ENCODE assay signal across 32 cellular contexts in the genomic region with DNA sequence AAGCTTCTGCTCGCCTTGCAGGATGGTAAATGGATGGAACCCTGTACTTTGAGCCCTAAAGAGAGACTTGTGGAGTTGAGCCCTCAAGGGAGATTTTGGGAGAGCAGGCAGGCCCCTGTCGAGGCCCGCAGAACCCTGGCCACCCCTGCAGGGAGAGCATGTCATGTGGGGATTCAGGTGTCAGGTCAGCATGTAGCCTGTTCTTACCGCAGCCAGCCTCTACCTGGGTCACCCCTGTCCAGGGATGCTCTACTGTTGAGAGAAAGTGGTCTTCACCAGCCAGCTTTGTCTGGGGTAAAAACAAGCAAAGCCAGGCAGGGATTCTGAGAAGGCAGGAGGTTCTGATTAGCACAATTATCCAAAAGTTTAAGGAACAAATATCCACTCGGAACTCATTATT. TPM values are rescaled to one million over a fixed set of nuclear protein-coding genes. Genes with fewer than 3 reads are reported as not detected.
DNase-seq lines count a peak whose midpoint lies in the region; ATAC-seq and TF ChIP-seq lines count a peak whose summit lies in the region.
"Had no signal": no experiment of that assay in that cellular context is flagged by ENCODE, and none has a peak within 500 bp of the region (broad histone marks: within the 10 kb centered on the region; RNA-seq: fewer than 3 reads in every experiment).

No MANE protein-coding gene starts in this region.

- intact Hi-C loops in esophagus muscularis mucosa (cut with DNase I) = no loop called here

- TF ChIP-seq CTCF in esophagus muscularis mucosa (IDR thresholded peaks at IDR 0.05) = no peak

- ATAC-seq in T-helper 17 cell = no peak
- ATAC-seq: A549; CD8-positive, alpha-beta T cell had no signal

- H3K27ac ChIP-seq in esophagus muscularis mucosa (replicated peaks in 1 of 4) = no peak overlapping the region
- H3K27ac ChIP-seq: 22Rv1; A549; BLaER1; BLaER1 treated with 17β-estradiol and CSF1 and Interleukin-3, amounts not matched to agents 10 nM and 100 nM; C4-2B had no signal

- no peak for TF ChIP-seq EP300 in esophagus muscularis mucosa (IDR thresholded peaks at IDR 0.05)

- no peaks in the 10 kb centered on the region for H3K36me3 Mint-ChIP-seq in T-helper 17 cell (ENCODE audit: low read depth)
- H3K36me3 Mint-ChIP-seq: CD14-positive monocyte; CD4-positive, alpha-beta memory T cell; CD4-positive, CD25-positive, alpha-beta regulatory T cell; CD8-positive, alpha-beta T cell had no signal

- H3K4me1 ChIP-seq in esophagus muscularis mucosa = no peaks in the 10 kb centered on the region
- H3K4me1 ChIP-seq: A549; BE2C; BLaER1; BLaER1 treated with 17β-estradiol and CSF1 and Interleukin-3, amounts not matched to agents 10 nM and 100 nM; Caco-2 had no signal

- no peaks in the 10 kb centered on the region for H3K36me3 ChIP-seq in esophagus muscularis mucosa
- H3K36me3 ChIP-seq: BE2C, BLaER1 had no signal

- peaks cover 2% of the 10 kb centered on the region for H3K4me1 Mint-ChIP-seq in T-helper 17 cell
- H3K4me1 Mint-ChIP-seq: B cell; CD14-positive monocyte; CD4-positive, alpha-beta memory T cell; CD4-positive, CD25-positive, alpha-beta regulatory T cell; CD8-positive, alpha-beta memory T cell had no signal

- no peak overlapping the region for H3K4me3 ChIP-seq in esophagus muscularis mucosa
- H3K4me3 ChIP-seq: A549; BLaER1; BLaER1 treated with 17β-estradiol and CSF1 and Interleukin-3, amounts not matched to agents 10 nM and 100 nM had no signal

- DNase-seq in esophagus muscularis mucosa (ENCODE audit: extremely low spot score) (peak; percentile 81), T-helper 17 cell (no peak)
- DNase-seq: 8988T; ACHN; AML-193; BE2C; C1 segment of cervical spinal cord; Caco-2; Calu3; CD4-positive, alpha-beta memory T cell; CD4-positive, alpha-beta T cell; CD4-positive, CD25-positive, alpha-beta regulatory T cell; CD8-positive, alpha-beta memory T cell; CD8-positive, alpha-beta T cell; COR-L47; DMS 273 treated with DMSO at 0.1 percent for 48 hours; DMS153; DMS53; DMS79; DMS79 treated with DMSO at 0.1 percent for 48 hours; DND-41; EL had no signal

- 87% methylated on average over 5 of the region's 5 CpGs for WGBS in esophagus muscularis mucosa

- no peak overlapping the region for H3K27ac Mint-ChIP-seq in T-helper 17 cell
- H3K27ac Mint-ChIP-seq: B cell; CD14-positive monocyte; CD4-positive, alpha-beta memory T cell; CD4-positive, alpha-beta T cell; CD4-positive, CD25-positive, alpha-beta regulatory T cell; CD8-positive, alpha-beta memory T cell; CD8-positive, alpha-beta T cell had no signal

- no peak for TF ChIP-seq POLR2A in esophagus muscularis mucosa (IDR thresholded peaks at IDR 0.05; ENCODE audit: low read depth)

- no peak overlapping the region for H3K4me3 Mint-ChIP-seq in T-helper 17 cell
- H3K4me3 Mint-ChIP-seq: B cell; CD14-positive monocyte; CD4-positive, alpha-beta memory T cell; CD4-positive, alpha-beta T cell; CD4-positive, CD25-positive, alpha-beta regulatory T cell; CD8-positive, alpha-beta memory T cell; CD8-positive, alpha-beta T cell had no signal

- peaks cover 0 to 12% (median 0%) of the 10 kb centered on the region in 4 donors for H3K9me3 ChIP-seq in esophagus muscularis mucosa
- no peaks in the 10 kb centered on the region for H3K9me3 ChIP-seq in T-helper 17 cell (ENCODE audit: control insufficient read depth, low read length, poor library complexity, severe bottlenecking)
- H3K9me3 ChIP-seq: BE2C had no signal

- H3K27me3 ChIP-seq in esophagus muscularis mucosa = no peaks in the 10 kb centered on the region
- H3K27me3 ChIP-seq: BE2C; BLaER1; BLaER1 treated with 17β-estradiol and CSF1 and Interleukin-3, amounts not matched to agents 10 nM and 100 nM had no signal

- H3K27me3 Mint-ChIP-seq in T-helper 17 cell = peaks cover 37% of the 10 kb centered on the region

RNA-seq across cellular contexts. Expression of gene PROKR2, which starts 55.6 kb away (rescaled TPM):
- total RNA-seq in esophagus muscularis mucosa = not detected
- total RNA-seq in T-helper 17 cell = not detected
- total RNA-seq: A172; A673; B cell; Caco-2; Calu3; CD4-positive, alpha-beta memory T cell; CD4-positive, alpha-beta T cell; CD4-positive, CD25-positive, alpha-beta regulatory T cell; CD8-positive, alpha-beta T cell; Daoy had no signal
